25 cellular contexts compared by ENCODE assay signal in the genomic region with DNA sequence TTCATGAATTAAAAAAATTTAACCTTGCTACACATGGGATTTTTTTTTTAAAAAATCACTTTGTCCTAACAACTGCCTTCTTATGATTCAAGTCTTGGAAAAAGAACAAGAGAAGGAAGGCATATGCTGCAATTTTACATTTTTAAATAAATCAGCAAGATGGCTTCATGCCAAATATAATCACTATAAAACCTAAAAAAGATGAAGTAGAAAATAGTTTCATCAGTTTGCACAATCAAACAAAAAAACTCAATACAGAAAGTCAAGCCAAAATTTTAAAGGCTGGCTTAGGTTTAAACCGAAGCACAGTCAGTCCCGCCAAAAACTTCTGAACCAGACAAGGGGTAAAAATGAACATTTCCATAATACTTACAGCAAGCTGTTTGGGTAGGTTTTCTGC. TPM values are rescaled to one million over a fixed set of nuclear protein-coding genes. Genes with fewer than 3 reads are reported as not detected.
DNase-seq lines count a peak whose midpoint lies in the region; ATAC-seq and TF ChIP-seq lines count a peak whose summit lies in the region.
"Had no signal": no experiment of that assay in that cellular context is flagged by ENCODE, and none has a peak within 500 bp of the region (broad histone marks: within the 10 kb centered on the region; RNA-seq: fewer than 3 reads in every experiment).

No MANE protein-coding gene starts in this region.

- CTCF ChIA-PET in activated naive CD4-positive, alpha-beta T cell treated with anti-CD3 and anti-CD28 coated beads, Interleukin-2, amount 10 ng/mL, durations not matched to agents 7 days and 5 days (lab: Charles Lee): interaction anchor here (1.4 to 1.5 kb wide), 2 partner anchors 22 to 56 kb away, joined by 3 read pairs; no protein-coding TSS in a partner anchor

- H3K27me3 Mint-ChIP-seq in HFFc6 (ENCODE audit: insufficient read depth) (peaks cover 5% of the 10 kb centered on the region), nephron (ENCODE audit: low read depth) (no peaks in the 10 kb centered on the region)
- no peaks in the 10 kb centered on the region for H3K27me3 Mint-ChIP-seq in activated naive CD4-positive, alpha-beta T cell treated with anti-CD3 and anti-CD28 coated beads, Interleukin-2, amount 10 ng/mL, durations not matched to agents 7 days and 5 days
- H3K27me3 Mint-ChIP-seq: CD4-positive, alpha-beta T cell had no signal

- intact Hi-C loops in dorsolateral prefrontal cortex (cut with DNase I) (loop anchor here in 1 of 2 donors (10.0 kb wide), 1 partner anchor 58 kb away; the partner anchor contains the start of gene ZFR), upper lobe of right lung (cut with DNase I) (no loop called here)

- no peaks in the 10 kb centered on the region for H3K27me3 ChIP-seq in ACC112 (ENCODE audit: insufficient read depth, low read length)
- H3K27me3 ChIP-seq in dorsolateral prefrontal cortex: no peaks in the 10 kb centered on the region
- no peaks in the 10 kb centered on the region for H3K27me3 ChIP-seq in upper lobe of right lung
- H3K27me3 ChIP-seq: pancreas, right lobe of liver had no signal

- H3K27ac ChIP-seq in ACC112 (ENCODE audit: low read depth, low read length): peak overlapping the region; percentile 80
- H3K27ac ChIP-seq in dorsolateral prefrontal cortex: peak overlapping the region in 54 of 59 donors; percentile 4 to 92 (median 72)
- H3K27ac ChIP-seq in upper lobe of right lung: no peak overlapping the region
- H3K27ac ChIP-seq: pancreas, right lobe of liver had no signal

- H3K9me3 Mint-ChIP-seq in HFFc6: no peaks in the 10 kb centered on the region
- H3K9me3 Mint-ChIP-seq in nephron: no peaks in the 10 kb centered on the region
- H3K9me3 Mint-ChIP-seq in activated naive CD4-positive, alpha-beta T cell treated with anti-CD3 and anti-CD28 coated beads, Interleukin-2, amount 10 ng/mL, durations not matched to agents 7 days and 5 days: no peaks in the 10 kb centered on the region
- H3K9me3 Mint-ChIP-seq: activated T-cell treated with anti-CD3 and anti-CD28 coated beads, Interleukin-2, amount 50 U/mL, for 4 hours; CD4-positive, alpha-beta T cell; natural killer cell had no signal

- H3K27ac Mint-ChIP-seq in HFFc6: peak overlapping the region; percentile 33; the same call in 1 of the 2 replicates
- peak overlapping the region; percentile 63 to 67 (median 64) for H3K27ac Mint-ChIP-seq in nephron
- H3K27ac Mint-ChIP-seq in activated naive CD4-positive, alpha-beta T cell treated with anti-CD3 and anti-CD28 coated beads, Interleukin-2, amount 10 ng/mL, durations not matched to agents 7 days and 5 days: no peak overlapping the region
- H3K27ac Mint-ChIP-seq: CD4-positive, alpha-beta T cell; natural killer cell had no signal

- H3K4me3 Mint-ChIP-seq in HFFc6 (no peak overlapping the region), nephron (no peak overlapping the region)
- no peak overlapping the region for H3K4me3 Mint-ChIP-seq in activated naive CD4-positive, alpha-beta T cell treated with anti-CD3 and anti-CD28 coated beads, Interleukin-2, amount 10 ng/mL, durations not matched to agents 7 days and 5 days
- H3K4me3 Mint-ChIP-seq: activated T-cell treated with anti-CD3 and anti-CD28 coated beads, Interleukin-2, amount 50 U/mL, for 4 hours; CD4-positive, alpha-beta T cell; natural killer cell had no signal

- H3K4me1 ChIP-seq in ACC112 (ENCODE audit: control insufficient read depth, insufficient read depth, low read length, unreplicated experiment) (peaks cover 42% of the 10 kb centered on the region), upper lobe of right lung (no peaks in the 10 kb centered on the region)
- H3K4me1 ChIP-seq: pancreas, right lobe of liver had no signal

- DNase-seq in HFFc6: no peak
- no peak for DNase-seq in dorsolateral prefrontal cortex
- DNase-seq in activated naive CD4-positive, alpha-beta T cell treated with anti-CD3 and anti-CD28 coated beads, Interleukin-2, amount 10 ng/mL, durations not matched to agents 7 days and 5 days: no peak
- no peak for DNase-seq in upper lobe of right lung
- DNase-seq: activated CD4-positive, CD25-positive, alpha-beta regulatory T cell treated with anti-CD3 and anti-CD28 coated beads, Interleukin-2, amount 50 U/mL, for 72 hours; activated naive CD4-positive, alpha-beta T cell treated with anti-CD3 and anti-CD28 coated beads, Interleukin-2, amount 50 U/mL, for 16 hours; activated T-cell treated with anti-CD3 and anti-CD28 coated beads, Interleukin-2, amount 50 U/mL, for 4 hours; CD4-positive, alpha-beta T cell; DMS 273 treated with DMSO at 0.1 percent for 48 hours; effector CD4-positive, alpha-beta T cell; erythroblast; glutamatergic neuron; IMR-90; left colon; natural killer cell; NCI-H146; NCI-H510A treated with DMSO at 0.1 percent for 48 hours; pancreas; right lobe of liver; RPMI8226; T-helper 9 cell had no signal

- ATAC-seq in upper lobe of right lung (no peak), GM21367 (IDR thresholded peaks at IDR 0.05; ENCODE audit: unreplicated experiment) (no peak), GM21825 (IDR thresholded peaks at IDR 0.05; ENCODE audit: unreplicated experiment) (no peak)
- ATAC-seq: activated T-cell treated with anti-CD3 and anti-CD28 coated beads, Interleukin-2, amount 50 U/mL, for 4 hours; left colon; natural killer cell; pancreas; right lobe of liver had no signal

- no peaks in the 10 kb centered on the region for H3K9me3 ChIP-seq in upper lobe of right lung
- H3K9me3 ChIP-seq: pancreas, right lobe of liver had no signal

- H3K4me3 ChIP-seq in ACC112 (ENCODE audit: low read depth, low read length): peak overlapping the region; percentile 42; the same call in 1 of the 2 replicates
- peak overlapping the region in 14 of 59 donors; percentile 2 to 24 (median 8) for H3K4me3 ChIP-seq in dorsolateral prefrontal cortex
- no peak overlapping the region for H3K4me3 ChIP-seq in upper lobe of right lung
- H3K4me3 ChIP-seq: pancreas, right lobe of liver had no signal

- H2AFZ ChIP-seq in ACC112 (ENCODE audit: low read length, unreplicated experiment): no peak overlapping the region

- TF ChIP-seq CTCF in HFFc6 (IDR thresholded peaks at IDR 0.05) (no peak), dorsolateral prefrontal cortex (IDR thresholded peaks at IDR 0.05 in 54 of 56, conservative IDR thresholded peaks at IDR 0.05 in 2 of 56; ENCODE audit: low read depth in 1 of 56, partially characterized antibody in 56 of 56) (no peak), nephron (IDR thresholded peaks at IDR 0.05; ENCODE audit: unreplicated experiment in 3 of 3) (no peak), upper lobe of right lung (IDR thresholded peaks at IDR 0.05) (no peak)

- peaks cover 7% of the 10 kb centered on the region for H3K79me2 ChIP-seq in ACC112 (ENCODE audit: control insufficient read depth, insufficient read depth, low read length, unreplicated experiment)

- H3K36me3 Mint-ChIP-seq in HFFc6 (ENCODE audit: low read depth): peaks cover 41% of the 10 kb centered on the region
- peaks cover 81% of the 10 kb centered on the region for H3K36me3 Mint-ChIP-seq in nephron (ENCODE audit: low read depth)
- peaks cover 52% of the 10 kb centered on the region for H3K36me3 Mint-ChIP-seq in activated naive CD4-positive, alpha-beta T cell treated with anti-CD3 and anti-CD28 coated beads, Interleukin-2, amount 10 ng/mL, durations not matched to agents 7 days and 5 days

- peaks cover 45% of the 10 kb centered on the region for H3K4me1 Mint-ChIP-seq in HFFc6 (ENCODE audit: low read depth)
- H3K4me1 Mint-ChIP-seq in nephron: peaks cover 21% of the 10 kb centered on the region
- H3K4me1 Mint-ChIP-seq in activated naive CD4-positive, alpha-beta T cell treated with anti-CD3 and anti-CD28 coated beads, Interleukin-2, amount 10 ng/mL, durations not matched to agents 7 days and 5 days: no peaks in the 10 kb centered on the region
- H3K4me1 Mint-ChIP-seq: natural killer cell had no signal

- H3K36me3 ChIP-seq in ACC112 (ENCODE audit: insufficient read depth, low read length) (peaks cover 56% of the 10 kb centered on the region), upper lobe of right lung (peaks cover 97% of the 10 kb centered on the region)

RNA-seq across cellular contexts. Expression of gene ZFR, which starts 57.4 kb away (rescaled TPM):
- total RNA-seq in HFFc6 (2021; fragmentation: NEBNext Ultra II Directional; extraction: Animal tissue kit (Norgen Biotek cat#: 25700)): 10 to 100 TPM; 69.3 to 79.0 (median 75.9) TPM
- total RNA-seq in dorsolateral prefrontal cortex (100 to 1,000 TPM in 80 of 120 experiments, 10 to 100 TPM in 40; 85.2 to 155 (median 104) TPM), upper lobe of right lung (60.4 TPM)
